ENCODE assay signal across 17 cellular contexts in genomic region chr17:8465381-8466158, GRCh38. TPM values are rescaled to one million over a fixed set of nuclear protein-coding genes. Genes with fewer than 3 reads are reported as not detected.
A peak's percentile ranks its signal among the peaks of the same experiment; 100 is the strongest.
DNase-seq lines count a peak whose midpoint lies in the region; ATAC-seq, FAIRE-seq and TF ChIP-seq lines count a peak whose summit lies in the region.
"Had no signal": no experiment of that assay in that cellular context is flagged by ENCODE, and none has a peak within 500 bp of the region (broad histone marks: within the 10 kb centered on the region; RNA-seq: fewer than 3 reads in every experiment).

No MANE protein-coding gene starts in this region.

- H3K23ac ChIP-seq in IMR-90 (ENCODE audit: low read depth, low read length), result peak overlapping the region; percentile 71; the same call in 1 of the 2 replicates

- no peak overlapping the region for H3K4ac ChIP-seq in IMR-90 (ENCODE audit: low read depth, low read length)

- TF ChIP-seq CTCF in AG04450 (IDR thresholded peaks at IDR 0.05; ENCODE audit: low read depth, low read length) (no peak), IMR-90 (conservative IDR thresholded peaks at IDR 0.05; ENCODE audit: low read depth, low read length) (no peak), nephron progenitor cell (IDR thresholded peaks at IDR 0.05) (no peak)

- no peak for FAIRE-seq in HTR-8/SVneo (lab: Jason Lieb, UNC)
- FAIRE-seq: GM19239, RCC 7860, urothelium cell line had no signal

- no peaks in the 10 kb centered on the region for H3K9me3 Mint-ChIP-seq in nephron progenitor cell
- H3K9me3 Mint-ChIP-seq: activated naive CD8-positive, alpha-beta T cell treated with anti-CD3 and anti-CD28 coated beads, Interleukin-2, amount 50 U/mL, for 24 hours had no signal

- H3K18ac ChIP-seq in IMR-90 (ENCODE audit: low read depth, low read length), result no peak overlapping the region

- CTCF ChIA-PET in AG04450 (lab: Charles Lee), result interaction anchor here (0.6 to 0.9 kb wide), 2 partner anchors 28 to 56 kb away, joined by 3 read pairs; no protein-coding TSS in a partner anchor
- CTCF ChIA-PET in IMR-90 (lab: Yijun Ruan, JAX), result no interaction called here

- no CpG with 5 or more reads among the region's 18 CpGs for WGBS in IMR-90 (ENCODE audit: extremely low coverage in 2 of 2, insufficient read length in 1 of 2), 2 experiments

- H2AK5ac ChIP-seq in IMR-90 (ENCODE audit: low read depth, low read length), result no peak overlapping the region

- H3K9ac ChIP-seq in IMR-90 (ENCODE audit: low read depth, low read length), result no peak overlapping the region

- no TSS peak for BruUV-seq in IMR-90 (replicated peaks; lab: Mats Ljungman, UMichigan)

- H3K4me1 ChIP-seq in IMR-90 (ENCODE audit: control insufficient read depth, insufficient read depth, low read length), result peaks cover 13% of the 10 kb centered on the region; the same call in 1 of the 2 replicates

- H2BK15ac ChIP-seq in IMR-90 (ENCODE audit: low read depth, low read length), result no peak overlapping the region

- no peak for TF ChIP-seq POLR2A in IMR-90 (IDR thresholded peaks at IDR 0.05; ENCODE audit: low read depth, low read length)

- H3K79me1 ChIP-seq in IMR-90 (ENCODE audit: low read depth in 1 of 2, low read length in 2 of 2), result peaks cover 33 to 83% of the 10 kb centered on the region in 2 experiments; a peak in 3 of 4 replicates

- in situ Hi-C loops in IMR-90 (cut with MboI; ENCODE audit: low sequenced_read_pairs), result no loop called here

- peaks cover 61% of the 10 kb centered on the region for H3K36me3 ChIP-seq in IMR-90 (ENCODE audit: control insufficient read depth, insufficient read depth, low read length)

- no peaks in the 10 kb centered on the region for H3K27me3 Mint-ChIP-seq in nephron progenitor cell (ENCODE audit: low read depth, poor library complexity)
- H3K27me3 Mint-ChIP-seq: activated naive CD8-positive, alpha-beta T cell treated with anti-CD3 and anti-CD28 coated beads, Interleukin-2, amount 50 U/mL, for 24 hours; B cell; T-helper 17 cell had no signal

- H3K36me3 Mint-ChIP-seq in nephron progenitor cell (ENCODE audit: low read depth), result peaks cover 43% of the 10 kb centered on the region

- POLR2A ChIA-PET in AG04450 (lab: Yijun Ruan, JAX) (interaction anchor here (0.6 kb wide), 1 partner anchor 210 kb away, joined by 4 read pairs; no protein-coding TSS in a partner anchor), IMR-90 (lab: Charles Lee; ENCODE audit: unreplicated experiment) (no interaction called here)

- H3K4me3 ChIP-seq in AG04450 (ENCODE audit: low read depth, low read length) (no peak overlapping the region), IMR-90 (ENCODE audit: insufficient read depth, low read depth, low read length) (no peak overlapping the region)

- no peak for TF ChIP-seq RAD21 in IMR-90 (IDR thresholded peaks at IDR 0.05; ENCODE audit: low read length)

- no peak overlapping the region for H2BK120ac ChIP-seq in IMR-90 (ENCODE audit: low read depth, low read length)

- no peak overlapping the region for H4K8ac ChIP-seq in IMR-90 (ENCODE audit: low read depth in 2 of 2, low read length in 2 of 2)

- dilution Hi-C loops in IMR-90 (cut with HindIII; ENCODE audit: low sequenced_read_pairs, unreplicated experiment), result no loop called here

- H4K20me1 ChIP-seq in IMR-90 (ENCODE audit: insufficient read depth, low read length), result peaks cover 82% of the 10 kb centered on the region

- no peak overlapping the region for H3K4me3 Mint-ChIP-seq in nephron progenitor cell
- H3K4me3 Mint-ChIP-seq: activated naive CD8-positive, alpha-beta T cell treated with anti-CD3 and anti-CD28 coated beads, Interleukin-2, amount 50 U/mL, for 24 hours; B cell; T-helper 17 cell had no signal

- H2BK20ac ChIP-seq in IMR-90 (ENCODE audit: low read depth, low read length), result no peak overlapping the region

- no peaks in the 10 kb centered on the region for H3K9me3 ChIP-seq in AG04450 (ENCODE audit: control insufficient read depth, insufficient read depth, low read length)
- no peaks in the 10 kb centered on the region for H3K9me3 ChIP-seq in IMR-90 (ENCODE audit: control insufficient read depth, insufficient read depth, low read length)

- intact Hi-C loops in IMR-90 (cut with micrococcal nuclease), result no loop called here

- H3K27ac ChIP-seq in AG04450 (ENCODE audit: low read depth, low read length), result peak overlapping the region; percentile 31
- H3K27ac ChIP-seq in IMR-90 (ENCODE audit: insufficient read depth, low read length), result peak overlapping the region; percentile 12; the same call in 1 of the 2 replicates

- DNase-seq in AG04450 (ENCODE audit: low read depth, low spot score) (no peak), IMR-90 (no peak), ecto neural progenitor cell (ENCODE audit: low spot score) (peak; percentile 39), nephron progenitor cell (no peak), HTR-8/SVneo (ENCODE audit: insufficient read length, low spot score) (no peak), NCI-H2196 treated with DMSO at 0.1 percent for 48 hours (lab: John Stamatoyannopoulos, UW; ENCODE audit: unreplicated experiment) (no peak)
- no peak for DNase-seq in activated CD8-positive, alpha-beta memory T cell treated with anti-CD3 and anti-CD28 coated beads for 24 hours
- DNase-seq: activated CD4-positive, CD25-positive, alpha-beta regulatory T cell treated with anti-CD3 and anti-CD28 coated beads, Interleukin-2, amount 50 U/mL, for 72 hours; activated naive CD8-positive, alpha-beta T cell treated with anti-CD3 and anti-CD28 coated beads, Interleukin-2, amount 50 U/mL, for 24 hours; cortex of kidney; NCI-H2081 treated with DMSO at 0.1 percent for 48 hours; T-helper 17 cell had no signal

- no peak overlapping the region for H2BK5ac ChIP-seq in IMR-90 (ENCODE audit: low read depth, low read length, poor library complexity, severe bottlenecking)

- H3K4me2 ChIP-seq in IMR-90 (ENCODE audit: low read depth, low read length), result no peak overlapping the region; the same call in 1 of the 2 replicates

- H3K56ac ChIP-seq in IMR-90 (ENCODE audit: extremely low read depth, insufficient read depth, low read length), result no peak overlapping the region

- H3K27me3 ChIP-seq in AG04450 (ENCODE audit: control insufficient read depth, insufficient read depth, low read length), result no peaks in the 10 kb centered on the region
- H3K27me3 ChIP-seq in IMR-90 (ENCODE audit: control insufficient read depth, insufficient read depth, low read length), result no peaks in the 10 kb centered on the region

- H3K27ac Mint-ChIP-seq in nephron progenitor cell, result peak overlapping the region; percentile 53
- H3K27ac Mint-ChIP-seq: activated naive CD8-positive, alpha-beta T cell treated with anti-CD3 and anti-CD28 coated beads, Interleukin-2, amount 50 U/mL, for 24 hours; B cell; T-helper 17 cell had no signal

- H3K9me1 ChIP-seq in IMR-90 (ENCODE audit: insufficient read depth, low read length), result peaks cover 10% of the 10 kb centered on the region; the same call in 1 of the 2 replicates

- H2AK9ac ChIP-seq in IMR-90 (replicated peaks; ENCODE audit: low read depth, low read length, poor library complexity), result peak overlapping the region; percentile 20

- no peak overlapping the region for H3K14ac ChIP-seq in IMR-90 (replicated peaks; ENCODE audit: low read depth, low read length)

- ATAC-seq in IMR-90 (ENCODE audit: low read depth) (peak; percentile 21), HG03342 (IDR thresholded peaks at IDR 0.05; ENCODE audit: unreplicated experiment) (no peak)
- ATAC-seq: activated naive CD8-positive, alpha-beta T cell treated with anti-CD3 and anti-CD28 coated beads, Interleukin-2, amount 50 U/mL, for 24 hours; T-helper 17 cell had no signal

- H4K91ac ChIP-seq in IMR-90 (ENCODE audit: insufficient read depth, low read depth, low read length), result no peak overlapping the region

- H4K5ac ChIP-seq in IMR-90 (ENCODE audit: low read depth, low read length), result no peak overlapping the region

- H3K4me1 Mint-ChIP-seq in nephron progenitor cell, result peaks cover 33% of the 10 kb centered on the region
- H3K4me1 Mint-ChIP-seq: activated naive CD8-positive, alpha-beta T cell treated with anti-CD3 and anti-CD28 coated beads, Interleukin-2, amount 50 U/mL, for 24 hours; B cell had no signal

- no peak overlapping the region for H2AFZ ChIP-seq in IMR-90 (replicated peaks; ENCODE audit: low read length, poor library complexity)

TF ChIP-seq in IMR-90, 13 proteins besides CTCF, POLR2A, EP300 and RAD21 (continues in another document):
- no peak for TF ChIP-seq FOS (IDR thresholded peaks at IDR 0.05; ENCODE audit: low read depth, low read length)
- no peak for TF ChIP-seq CEBPB (IDR thresholded peaks at IDR 0.05; ENCODE audit: low read depth, low read length)
- TF ChIP-seq MAZ (IDR thresholded peaks at IDR 0.05; ENCODE audit: borderline replicate concordance, low read depth, low read length), result no peak
- no peak for TF ChIP-seq USF2 (IDR thresholded peaks at IDR 0.05; ENCODE audit: low read depth, low read length)
- no peak for TF ChIP-seq ELK1 (IDR thresholded peaks at IDR 0.05; ENCODE audit: borderline replicate concordance, low read depth, low read length)
- TF ChIP-seq CHD1 (IDR thresholded peaks at IDR 0.05; ENCODE audit: low read depth, low read length), result no peak
- no peak for TF ChIP-seq SMC3 (IDR thresholded peaks at IDR 0.05; ENCODE audit: low read depth, low read length)
- no peak for TF ChIP-seq BHLHE40 (IDR thresholded peaks at IDR 0.05; ENCODE audit: low read depth, low read length)
- TF ChIP-seq RCOR1 (IDR thresholded peaks at IDR 0.05; ENCODE audit: insufficient replicate concordance, low read length), result no peak
- no peak for TF ChIP-seq RFX5 (IDR thresholded peaks at IDR 0.05; ENCODE audit: low read depth, low read length)

RNA-seq across cellular contexts. Expression of gene NDEL1, which starts 29.9 kb away (rescaled TPM):
- polyA plus RNA-seq in AG04450 (2011; rRNA removed) (65.6 and 74.7 TPM in 2 replicates), IMR-90 (2012; rRNA removed) (95.6 and 97.7 TPM in 2 replicates)
- polyA minus RNA-seq in AG04450 (2011; rRNA and poly(A)+ RNA removed), result 50.1 and 52.8 TPM in 2 replicates
- total RNA-seq in IMR-90 (2012; rRNA removed), result 28.9 and 40.3 TPM in 2 replicates
- 53.9 and 88.1 TPM in 2 replicates for polyA plus RNA-seq in IMR-90 (2012; cell fraction: cytosol; rRNA removed)
- polyA plus RNA-seq in IMR-90 (2012; cell fraction: nucleus; rRNA removed; ENCODE audit: low replicate concordance), result 152 and 190 TPM in 2 replicates
